ENCODE assay signal across 21 cellular contexts in genomic region chr1:199310701-199311100, GRCh38.
"Had no signal": no experiment of that assay in that cellular context is flagged by ENCODE, and none has a peak within 500 bp of the region (broad histone marks: within the 10 kb centered on the region; RNA-seq: fewer than 3 reads in every experiment).

No MANE protein-coding gene starts in this region.

- H3K36me3 Mint-ChIP-seq: activated naive CD8-positive, alpha-beta T cell; immature natural killer cell; naive thymus-derived CD4-positive, alpha-beta T cell; stimulated activated effector memory CD8-positive, alpha-beta T cell treated with anti-CD3 and anti-CD28 coated beads, Interleukin-12 subunit alpha, Interleukin-12 subunit beta, amount 100 ng/mL, for 72 hours had no signal

- H3K27ac Mint-ChIP-seq: activated CD4-positive, alpha-beta T cell treated with anti-CD3 and anti-CD28 coated beads for 36 hours; activated naive CD8-positive, alpha-beta T cell; immature natural killer cell; naive thymus-derived CD4-positive, alpha-beta T cell; stimulated activated effector memory CD8-positive, alpha-beta T cell treated with anti-CD3 and anti-CD28 coated beads, Interleukin-12 subunit alpha, Interleukin-12 subunit beta, amount 100 ng/mL, for 72 hours; T-helper 1 cell treated with Interleukin-12 subunit alpha and Interleukin-12 subunit beta and Interleukin-4 antibody, amounts not matched to agents 30 μg/mL and 1 μg/mL, for 36 hours had no signal

- DNase-seq: activated CD4-positive, alpha-beta T cell treated with anti-CD3 and anti-CD28 coated beads for 36 hours; activated CD4-positive, alpha-beta T cell treated with anti-CD3 and anti-CD28 coated beads, Interleukin-2, amount 50 U/mL, for 48 hours; body of pancreas; erythroblast; gastrocnemius medialis; head of caudate nucleus; immature natural killer cell; kidney glomerular epithelial cell; left ventricle myocardium inferior; mammary epithelial cell; mucosa of descending colon; naive thymus-derived CD4-positive, alpha-beta T cell; ovary; psoas muscle; right cardiac atrium; stimulated activated CD4-positive, alpha-beta T cell treated with anti-CD3 and anti-CD28 coated beads, Interleukin-15, amount 100 ng/mL, for 24 hours; stimulated activated CD4-positive, alpha-beta T cell treated with anti-CD3 and anti-CD28 coated beads, Interleukin-4, amount 100 ng/mL, for 1 hour; upper lobe of right lung had no signal

- H3K4me1 Mint-ChIP-seq: stimulated activated effector memory CD8-positive, alpha-beta T cell treated with anti-CD3 and anti-CD28 coated beads, Interleukin-12 subunit alpha, Interleukin-12 subunit beta, amount 100 ng/mL, for 72 hours had no signal

- H3K9me3 Mint-ChIP-seq: immature natural killer cell; stimulated activated effector memory CD8-positive, alpha-beta T cell treated with anti-CD3 and anti-CD28 coated beads, Interleukin-12 subunit alpha, Interleukin-12 subunit beta, amount 100 ng/mL, for 72 hours; T-helper 1 cell treated with Interleukin-12 subunit alpha and Interleukin-12 subunit beta and Interleukin-4 antibody, amounts not matched to agents 30 μg/mL and 1 μg/mL, for 36 hours had no signal

- H3K4me3 Mint-ChIP-seq: activated CD4-positive, alpha-beta T cell treated with anti-CD3 and anti-CD28 coated beads for 36 hours; activated naive CD8-positive, alpha-beta T cell; immature natural killer cell; naive thymus-derived CD4-positive, alpha-beta T cell; stimulated activated effector memory CD8-positive, alpha-beta T cell treated with anti-CD3 and anti-CD28 coated beads, Interleukin-12 subunit alpha, Interleukin-12 subunit beta, amount 100 ng/mL, for 72 hours; T-helper 1 cell treated with Interleukin-12 subunit alpha and Interleukin-12 subunit beta and Interleukin-4 antibody, amounts not matched to agents 30 μg/mL and 1 μg/mL, for 36 hours had no signal

- ATAC-seq: activated CD4-positive, alpha-beta T cell treated with anti-CD3 and anti-CD28 coated beads for 36 hours; body of pancreas; gastrocnemius medialis; mucosa of descending colon; naive thymus-derived CD4-positive, alpha-beta T cell; psoas muscle; right cardiac atrium; stimulated activated effector memory CD8-positive, alpha-beta T cell treated with anti-CD3 and anti-CD28 coated beads, Interleukin-12 subunit alpha, Interleukin-12 subunit beta, amount 100 ng/mL, for 72 hours; upper lobe of right lung had no signal
